8 cellular contexts compared by ENCODE assay signal in genomic region chr17:75980188-75981018, GRCh38. TPM values are rescaled to one million over a fixed set of nuclear protein-coding genes. Genes with fewer than 3 reads are reported as not detected.
A peak's percentile ranks its signal among the peaks of the same experiment; 100 is the strongest.
DNase-seq lines count a peak whose midpoint lies in the region; ATAC-seq and TF ChIP-seq lines count a peak whose summit lies in the region.

No MANE protein-coding gene starts in this region.

- TF ChIP-seq RAD21 in HCT116 (IDR thresholded peaks at IDR 0.05; ENCODE audit: low read depth) = no peak
- TF ChIP-seq RAD21 in SK-N-SH (IDR thresholded peaks at IDR 0.05; ENCODE audit: low read length) = no peak

- CTCF ChIA-PET in HCT116 (lab: Charles Lee) = interaction anchor here (1.0 kb wide), 1 partner anchor 34 kb away, joined by 3 read pairs; no protein-coding TSS in a partner anchor
- CTCF ChIA-PET in SK-N-SH (lab: Yijun Ruan, JAX) = interaction anchor here (1.0 to 1.8 kb wide), 5 partner anchors 14 to 34 kb away, joined by 4 to 13 read pairs (median 5); partner anchors contain the start of gene CDK3

- TF ChIP-seq CTCF in HCT116 (IDR thresholded peaks at IDR 0.05 in 2 of 3, conservative IDR thresholded peaks at IDR 0.05 in 1 of 3; ENCODE audit: borderline replicate concordance in 1 of 3, insufficient read depth in 1 of 3, low read depth in 2 of 3, low read length in 2 of 3) (no peak), SK-N-SH (IDR thresholded peaks at IDR 0.05) (no peak), fibroblast of the aortic adventitia (IDR thresholded peaks at IDR 0.05; ENCODE audit: insufficient read depth, low read length) (no peak), mucosa of descending colon (IDR thresholded peaks at IDR 0.05) (no peak)

- no peaks in the 10 kb centered on the region for H3K9me2 ChIP-seq in HCT116 (ENCODE audit: insufficient read depth)
- no peaks in the 10 kb centered on the region for H3K9me2 ChIP-seq in SK-N-SH

- no peaks in the 10 kb centered on the region for H3K27me3 ChIP-seq in HCT116 (ENCODE audit: insufficient read depth, low read length)
- H3K27me3 ChIP-seq in SK-N-SH (ENCODE audit: insufficient read depth) = no peaks in the 10 kb centered on the region

- DNase-seq in HCT116 (ENCODE audit: low read depth, low spot score) (no peak), SK-N-SH (no peak), fibroblast of the aortic adventitia (ENCODE audit: low read depth) (no peak), sciatic nerve (ENCODE audit: low spot score) (peak; percentile 46), NCI-H2107 treated with DMSO at 0.1 percent for 48 hours (lab: John Stamatoyannopoulos, UW; ENCODE audit: unreplicated experiment) (no peak), NCI-H2196 treated with DMSO at 0.1 percent for 48 hours (lab: John Stamatoyannopoulos, UW; ENCODE audit: unreplicated experiment) (no peak), mucosa of descending colon (no peak), pons (ENCODE audit: low spot score) (no peak)

- H3F3A ChIP-seq in SK-N-SH (replicated peaks; ENCODE audit: insufficient read depth) = peaks cover 44% of the 10 kb centered on the region

- H3K9me3 ChIP-seq in HCT116 (ENCODE audit: control insufficient read depth in 1 of 2, insufficient read depth in 1 of 2, low read depth in 1 of 2, low read length in 2 of 2) (no peaks in the 10 kb centered on the region), SK-N-SH (no peaks in the 10 kb centered on the region), mucosa of descending colon (no peaks in the 10 kb centered on the region)

- H2AFZ ChIP-seq in HCT116 (ENCODE audit: low read depth, low read length, poor library complexity, severe bottlenecking) (no peak overlapping the region), SK-N-SH (ENCODE audit: low read depth) (peak overlapping the region; percentile 92; the same call in 1 of the 2 replicates)

- no peak for TF ChIP-seq EP300 in SK-N-SH (IDR thresholded peaks at IDR 0.05; ENCODE audit: borderline replicate concordance in 1 of 2, low read depth in 1 of 2, low read length in 1 of 2)

- ATAC-seq in HCT116 (no peak), sciatic nerve (peak; percentile 0), mucosa of descending colon (no peak)

- peaks cover 12 to 32% of the 10 kb centered on the region in 2 experiments for H3K4me1 ChIP-seq in HCT116 (ENCODE audit: control insufficient read depth in 1 of 2, insufficient read depth in 2 of 2, low read length in 2 of 2)
- H3K4me1 ChIP-seq in SK-N-SH (ENCODE audit: control insufficient read depth in 1 of 2, insufficient read depth in 2 of 2, low read depth in 1 of 2, low read length in 1 of 2) = peaks cover 0 to 20% of the 10 kb centered on the region in 2 experiments; a peak in 3 of 4 replicates
- H3K4me1 ChIP-seq in mucosa of descending colon (ENCODE audit: low read depth) = peaks cover 46% of the 10 kb centered on the region

- WGBS in SK-N-SH (ENCODE audit: low lambda C conversion rate) = 90% methylated on average over 18 of the region's 18 CpGs

- H3K4me3 ChIP-seq in HCT116 (replicated peaks in 1 of 2; ENCODE audit: low read depth in 1 of 2, low read length in 2 of 2) = peak overlapping the region; percentile 63 to 95
- H3K4me3 ChIP-seq in SK-N-SH (ENCODE audit: low read depth in 2 of 2, low read length in 1 of 2) = peak overlapping the region; percentile 68 to 87
- peak overlapping the region; percentile 93 for H3K4me3 ChIP-seq in fibroblast of the aortic adventitia (ENCODE audit: low read depth, low read length)
- H3K4me3 ChIP-seq in mucosa of descending colon = no peak overlapping the region

- TF ChIP-seq POLR2A in HCT116 (IDR thresholded peaks at IDR 0.05; ENCODE audit: borderline replicate concordance, extremely low read depth, insufficient read depth, insufficient read length) = no peak

- H3K79me2 ChIP-seq in HCT116 (ENCODE audit: insufficient read depth, low read length) (peaks cover 19% of the 10 kb centered on the region; the same call in 1 of the 2 replicates), SK-N-SH (ENCODE audit: insufficient read depth) (peaks cover 55% of the 10 kb centered on the region)

- no TSS peak for BruUV-seq in HCT116 (replicated peaks; lab: Mats Ljungman, UMichigan)

- peak overlapping the region; percentile 95 for H3K27ac ChIP-seq in HCT116 (ENCODE audit: low read depth, low read length)
- peak overlapping the region; percentile 96 to 98 for H3K27ac ChIP-seq in SK-N-SH (ENCODE audit: low read depth in 2 of 2, low read length in 1 of 2)

- H4K20me1 ChIP-seq in HCT116 (ENCODE audit: insufficient read depth) = no peaks in the 10 kb centered on the region
- H4K20me1 ChIP-seq in SK-N-SH (ENCODE audit: insufficient read depth) = no peaks in the 10 kb centered on the region

- POLR2A ChIA-PET in HCT116 (lab: Charles Lee) (no interaction called here), SK-N-SH (lab: Yijun Ruan, JAX) (interaction anchor here (0.6 to 0.7 kb wide), 2 partner anchors 156 to 307 kb away, joined by 3 to 4 read pairs; no protein-coding TSS in a partner anchor)

- H3K36me3 ChIP-seq in HCT116 (ENCODE audit: control insufficient read depth in 1 of 2, insufficient read depth in 2 of 2, low read length in 2 of 2) (no peaks in the 10 kb centered on the region; a peak in 1 of 4 replicates), SK-N-SH (replicated peaks in 1 of 2; ENCODE audit: control insufficient read depth in 1 of 2, insufficient read depth in 2 of 2, low read length in 1 of 2) (peaks cover 2 to 16% of the 10 kb centered on the region in 2 experiments), mucosa of descending colon (ENCODE audit: low read depth) (no peaks in the 10 kb centered on the region)

- H3K4me2 ChIP-seq in HCT116 (ENCODE audit: low read length) (peak overlapping the region; percentile 80), SK-N-SH (peak overlapping the region; percentile 88)

- intact Hi-C loops in HCT116 (cut with micrococcal nuclease) = no loop called here
- intact Hi-C loops in sciatic nerve (cut with DNase I) = no loop called here
- intact Hi-C loops in mucosa of descending colon (cut with DNase I, micrococcal nuclease) = no loop called here

- H3K9ac ChIP-seq in HCT116 (ENCODE audit: low read length) (peak overlapping the region; percentile 97), SK-N-SH (peak overlapping the region; percentile 93)

- RAD21 ChIA-PET in HCT116 (lab: Charles Lee; ENCODE audit: low non-redundant PET in 1 of 2, low total read pairs in 2 of 2, uncharacterized antibody in 2 of 2, unreplicated experiment in 2 of 2) = interaction anchor here in 1 of 2 experiments (0.7 kb wide), 1 partner anchor 335 kb away, joined by 3 read pairs; no protein-coding TSS in a partner anchor

TF ChIP-seq in HCT116, 20 proteins besides CTCF, POLR2A, EP300 and RAD21:
- TF ChIP-seq TCF7L2 (IDR thresholded peaks at IDR 0.05; ENCODE audit: borderline replicate concordance, extremely low read depth, insufficient read depth, insufficient read length) (no peak), POLR2AphosphoS5 (IDR thresholded peaks at IDR 0.05; ENCODE audit: low read depth, low read length) (peak; percentile 21; the same call in 1 of the 2 replicates)

RNA-seq across cellular contexts. Expression of gene TEN1, which starts 1.4 kb away (rescaled TPM):
- 18.5 TPM for total RNA-seq in HCT116 (2021; ENCODE audit: unreplicated experiment)
- 19.3 and 22.6 TPM in 2 replicates for polyA plus RNA-seq in HCT116 (2012)
- 33.6 and 38.1 TPM in 2 replicates for polyA plus RNA-seq in SK-N-SH (2012; rRNA removed)
- polyA plus RNA-seq in SK-N-SH (2012; cell fraction: cytosol; rRNA removed) = 16.0 and 22.3 TPM in 2 replicates
- 94.0 and 103 TPM in 2 replicates for polyA plus RNA-seq in SK-N-SH (2012; cell fraction: nucleus; rRNA removed)
- total RNA-seq in fibroblast of the aortic adventitia (ENCODE audit: low replicate concordance) = 16.0 and 18.3 TPM in 2 replicates
- 8.1 TPM for total RNA-seq in sciatic nerve
- 10 to 100 TPM; 16.1 to 36.4 (median 23.1) TPM for total RNA-seq in mucosa of descending colon

RNA-seq across cellular contexts. Expression of gene ACOX1, which starts 1.4 kb away (rescaled TPM):
- total RNA-seq in HCT116 (2021; ENCODE audit: unreplicated experiment) (50.2 TPM), fibroblast of the aortic adventitia (ENCODE audit: low replicate concordance) (47.0 and 61.5 TPM in 2 replicates), sciatic nerve (64.6 TPM), mucosa of descending colon (100 to 1,000 TPM; 128 to 272 (median 154) TPM)
- 25.1 and 34.4 TPM in 2 replicates for polyA plus RNA-seq in HCT116 (2012)
- polyA plus RNA-seq in SK-N-SH (2012; rRNA removed) = 21.5 and 29.7 TPM in 2 replicates
- 16.2 and 19.6 TPM in 2 replicates for polyA plus RNA-seq in SK-N-SH (2012; cell fraction: cytosol; rRNA removed)
- polyA plus RNA-seq in SK-N-SH (2012; cell fraction: nucleus; rRNA removed) = 35.9 and 44.1 TPM in 2 replicates

RNA-seq across cellular contexts. Expression of gene CDK3, which starts 20.3 kb away (rescaled TPM):
- total RNA-seq in HCT116 (2021; ENCODE audit: unreplicated experiment) (7.1 TPM), fibroblast of the aortic adventitia (ENCODE audit: low replicate concordance) (1.1 TPM in 1 of 2 replicates, not detected in the other), sciatic nerve (5.2 TPM), mucosa of descending colon (10 to 100 TPM in 2 of 3 donors, 1 to 10 TPM in 1; 7.9 to 16.8 (median 12.5) TPM)
- polyA plus RNA-seq in HCT116 (2012) = 6.4 and 6.9 TPM in 2 replicates
- 14.6 and 22.1 TPM in 2 replicates for polyA plus RNA-seq in SK-N-SH (2012; rRNA removed)
- 2.8 and 4.4 TPM in 2 replicates for polyA plus RNA-seq in SK-N-SH (2012; cell fraction: cytosol; rRNA removed)
- polyA plus RNA-seq in SK-N-SH (2012; cell fraction: nucleus; rRNA removed) = 71.9 and 153 TPM in 2 replicates

RNA-seq across cellular contexts. Expression of gene FBF1, which starts 39.6 kb away (rescaled TPM):
- total RNA-seq in HCT116 (2021; ENCODE audit: unreplicated experiment) (22.8 TPM), fibroblast of the aortic adventitia (ENCODE audit: low replicate concordance) (14.1 and 21.1 TPM in 2 replicates), sciatic nerve (18.5 TPM), mucosa of descending colon (10 to 100 TPM in 1 of 3 donors, 1 to 10 TPM in 2; 5.2 to 13.6 (median 5.5) TPM)
- 10.1 and 10.6 TPM in 2 replicates for polyA plus RNA-seq in HCT116 (2012)
- 19.0 and 19.7 TPM in 2 replicates for polyA plus RNA-seq in SK-N-SH (2012; rRNA removed)
- polyA plus RNA-seq in SK-N-SH (2012; cell fraction: cytosol; rRNA removed) = 4.7 and 7.7 TPM in 2 replicates
- 103 and 134 TPM in 2 replicates for polyA plus RNA-seq in SK-N-SH (2012; cell fraction: nucleus; rRNA removed)

RNA-seq across cellular contexts. Expression of gene EVPL, which starts 46.7 kb away (rescaled TPM):
- 58.0 TPM for total RNA-seq in HCT116 (2021; ENCODE audit: unreplicated experiment)
- polyA plus RNA-seq in HCT116 (2012) = 38.3 and 41.0 TPM in 2 replicates
- 0.15 and 0.23 TPM in 2 replicates for polyA plus RNA-seq in SK-N-SH (2012; rRNA removed)
- polyA plus RNA-seq in SK-N-SH (2012; cell fraction: cytosol; rRNA removed) = 0.09 and 0.16 TPM in 2 replicates
- 0.26 and 0.42 TPM in 2 replicates for polyA plus RNA-seq in SK-N-SH (2012; cell fraction: nucleus; rRNA removed)
- total RNA-seq in fibroblast of the aortic adventitia (ENCODE audit: low replicate concordance) = not detected in 2 replicates
- 1.2 TPM for total RNA-seq in sciatic nerve
- 10 to 100 TPM; 13.3 to 22.6 (median 16.3) TPM for total RNA-seq in mucosa of descending colon

Comparison
In these comparisons a context has a peak if more than half of its experiments do, and no peak if none do; other contexts are left out.
1. Of the 11 proteins assayed by ChIP-seq in both SK-N-SH and HCT116: peak only in SK-N-SH: none; only in HCT116: POLR2AphosphoS5; in both: none; in neither: 10.